Comparison of ENCODE assay signal across 31 cellular contexts in genomic region chr2:15860051-15860663, GRCh38.
"Had no signal": no experiment of that assay in that cellular context is flagged by ENCODE, and none has a peak within 500 bp of the region (broad histone marks: within the 10 kb centered on the region; RNA-seq: fewer than 3 reads in every experiment).

No MANE protein-coding gene starts in this region.

- H3K4me3 ChIP-seq: adrenal gland, ascending aorta, body of pancreas, breast epithelium, cardiac muscle cell had no signal

- H3K4me1 ChIP-seq: adrenal gland, ascending aorta, body of pancreas, breast epithelium had no signal

- H3K27me3 ChIP-seq: ascending aorta, body of pancreas, brain microvascular endothelial cell, breast epithelium, cardiac muscle cell had no signal

- H3K36me3 ChIP-seq: adrenal gland, ascending aorta, brain microvascular endothelial cell, breast epithelium, cardiac muscle cell had no signal

- H3K9me3 ChIP-seq: adrenal gland, ascending aorta, body of pancreas, breast epithelium had no signal

- H3K27ac ChIP-seq: adrenal gland, ascending aorta, body of pancreas, brain microvascular endothelial cell, breast epithelium, cardiac muscle cell had no signal

- DNase-seq: activated effector memory CD4-positive, alpha-beta T cell treated with anti-CD3 and anti-CD28 coated beads, Interleukin-2, amount 50 U/mL, for 16 hours; activated effector memory CD4-positive, alpha-beta T cell treated with Interleukin-2 at 50 U/mL for 16 hours; activated gamma-delta T cell; activated gamma-delta T cell treated with Interleukin-2 at 50 U/mL for 16 hours; activated naive CD4-positive, alpha-beta T cell; activated naive CD4-positive, alpha-beta T cell treated with anti-CD3 and anti-CD28 coated beads for 36 hours; activated naive CD4-positive, alpha-beta T cell treated with anti-CD3 and anti-CD28 coated beads, Interleukin-2, amount 10 ng/mL, durations not matched to agents 7 days and 5 days; activated naive CD4-positive, alpha-beta T cell treated with anti-CD3 and anti-CD28 coated beads, Interleukin-2, amount 50 U/mL, for 16 hours; activated naive CD4-positive, alpha-beta T cell treated with Interleukin-2 at 50 U/mL for 16 hours; activated naive CD8-positive, alpha-beta T cell treated with anti-CD3 and anti-CD28 coated beads for 36 hours; activated naive CD8-positive, alpha-beta T cell treated with anti-CD3 and anti-CD28 coated beads, Interleukin-2, amount 10 ng/mL, durations not matched to agents 7 days and 5 days; activated naive CD8-positive, alpha-beta T cell treated with anti-CD3 and anti-CD28 coated beads, Interleukin-2, amount 50 U/mL, for 24 hours; activated T-cell treated with anti-CD3 and anti-CD28 coated beads, Interleukin-2, amount 50 U/mL, for 24 hours; activated T-cell treated with anti-CD3 and anti-CD28 coated beads, Interleukin-2, amount 50 U/mL, for 4 hours; activated T-cell treated with anti-CD3 and anti-CD28 coated beads, Interleukin-2, amount 50 U/mL, for 48 hours; activated T-cell treated with anti-CD3 and anti-CD28 coated beads, Interleukin-2, amount 50 U/mL, for 72 hours; adrenal gland; amniotic stem cell; amygdala; anterior cingulate cortex; aorta; body of pancreas; brain microvascular endothelial cell; caudate nucleus; central memory CD4-positive, alpha-beta T cell; cerebellar nuclear complex had no signal

- FAIRE-seq: astrocyte, bronchial epithelial cell had no signal
